In the genomic region with DNA sequence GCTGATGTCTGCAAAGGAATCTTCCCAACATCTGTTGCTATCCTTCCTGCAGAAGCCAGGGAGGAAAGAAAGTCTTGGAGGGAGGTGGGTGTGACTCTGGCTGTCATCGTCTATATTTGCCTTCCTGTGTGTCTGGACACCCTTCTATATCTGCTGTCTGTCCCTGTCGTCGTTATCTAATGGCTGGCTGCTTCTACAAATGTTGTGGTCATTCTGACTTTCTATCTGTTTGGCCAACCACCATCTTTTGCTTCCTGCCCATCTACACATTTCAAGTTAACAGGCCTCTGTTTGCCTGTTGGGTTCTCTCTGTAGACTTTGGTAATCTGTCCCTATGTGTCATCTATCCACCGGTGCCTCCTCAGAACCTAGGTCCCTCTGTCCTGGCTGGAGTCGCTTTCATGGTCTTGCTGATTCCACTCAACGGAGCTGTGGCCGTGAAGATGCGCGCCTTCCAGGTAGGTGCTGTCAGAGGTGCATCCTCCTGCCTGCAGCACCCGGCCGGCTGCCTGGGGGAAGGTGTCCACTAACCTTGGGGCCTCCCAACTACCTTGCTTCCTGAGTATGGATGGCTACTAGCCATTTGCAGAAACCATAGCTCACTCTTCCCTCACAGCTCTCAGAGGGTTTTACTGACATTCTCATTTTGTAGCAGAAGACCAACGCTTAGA, we compare ENCODE assay signal across 1 cellular context.
TF ChIP-seq lines count a peak whose summit lies in the region.

No MANE protein-coding gene starts in this region.

TF ChIP-seq in HepG2, 621 proteins besides CTCF, POLR2A, EP300 and RAD21:
- no peak for TF ChIP-seq ZNF251 (CRISPR knock-in tag; IDR thresholded peaks at IDR 0.05)
- TF ChIP-seq ZBTB33 (CRISPR knock-in tag; IDR thresholded peaks at IDR 0.05), result peak; percentile 55; the same call in 1 of the 2 replicates
- no peak for TF ChIP-seq CCAR2 (optimal IDR thresholded peaks at IDR 0.05; ENCODE audit: low read depth, low read length)
- TF ChIP-seq ZBTB14 (CRISPR knock-in tag; IDR thresholded peaks at IDR 0.05), result no peak
- peak; percentile 10; the same call in 1 of the 2 replicates for TF ChIP-seq FOSL2 (CRISPR knock-in tag; IDR thresholded peaks at IDR 0.05)
- TF ChIP-seq ZNF768 (CRISPR knock-in tag; IDR thresholded peaks at IDR 0.05), result 0 out of 2 replicates have a peak, but pooled peaks have one; percentile 22
TF ChIP-seq in HepG2: peak in this region for 3.
